8 cellular contexts compared by ENCODE assay signal in the genomic region with DNA sequence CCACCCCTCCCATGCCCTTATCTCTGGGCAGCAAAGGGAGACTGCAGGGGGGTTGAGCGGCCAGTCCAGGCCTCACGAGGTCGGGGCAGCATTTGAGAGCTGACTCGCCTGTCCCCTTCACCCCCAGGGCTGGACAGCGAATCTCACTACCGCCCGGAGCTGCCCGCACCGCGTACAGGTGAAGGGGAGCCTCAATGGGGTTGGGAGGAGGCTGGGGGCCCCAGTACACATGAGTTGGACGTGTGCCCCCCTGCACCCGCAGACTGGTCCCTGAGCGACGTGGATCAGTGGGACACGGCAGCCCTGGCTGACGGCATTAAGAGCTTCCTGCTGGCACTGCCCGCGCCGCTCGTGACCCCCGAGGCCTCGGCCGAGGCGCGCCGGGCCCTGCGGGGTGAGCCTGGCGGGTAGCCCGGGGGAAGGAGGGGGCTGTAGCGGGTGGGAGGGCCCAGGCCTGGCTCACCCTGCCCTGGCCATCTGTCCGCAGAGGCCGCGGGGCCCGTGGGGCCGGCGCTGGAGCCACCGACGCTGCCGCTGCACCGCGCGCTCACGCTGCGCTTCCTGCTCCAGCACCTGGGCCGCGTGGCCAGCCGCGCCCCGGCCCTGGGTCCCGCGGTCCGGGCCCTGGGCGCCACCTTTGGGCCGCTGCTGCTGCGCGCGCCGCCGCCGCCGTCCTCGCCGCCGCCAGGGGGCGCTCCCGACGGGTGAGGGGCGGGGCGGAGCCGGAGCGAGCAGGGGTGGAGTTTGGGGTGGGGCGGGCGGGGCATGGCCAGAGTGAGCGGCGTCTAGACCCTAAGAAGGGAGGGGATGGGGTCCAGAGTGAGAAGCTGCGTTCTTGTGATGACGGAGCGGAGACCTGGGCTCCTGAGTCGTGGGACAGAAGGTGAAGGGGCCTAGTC. TPM values are rescaled to one million over a fixed set of nuclear protein-coding genes. Genes with fewer than 3 reads are reported as not detected.
DNase-seq lines count a peak whose midpoint lies in the region; ATAC-seq, FAIRE-seq and TF ChIP-seq lines count a peak whose summit lies in the region.

No MANE protein-coding gene starts in this region.

- peaks cover 54% of the 10 kb centered on the region for H3F3A ChIP-seq in PC-9 (ENCODE audit: insufficient read depth, low read depth)

- H4K20me1 ChIP-seq in PC-9 (ENCODE audit: insufficient read depth) (peaks cover 28% of the 10 kb centered on the region), osteoblast (ENCODE audit: insufficient read depth, low read length) (peaks cover 9% of the 10 kb centered on the region)

- POLR2A ChIA-PET in PC-9 (lab: Charles Lee; ENCODE audit: unreplicated experiment): interaction anchor here (0.5 to 0.6 kb wide), 2 partner anchors 80 to 152 kb away, joined by 4 to 14 read pairs; no protein-coding TSS in a partner anchor

- DNase-seq in 8988T: peak; percentile 97
- DNase-seq in GM12891 (ENCODE audit: insufficient read length, low spot score): peak; percentile 96
- DNase-seq in PC-9: peak in 1 of 2 experiments; percentile 79
- peak; percentile 72 for DNase-seq in activated effector memory CD4-positive, alpha-beta T cell treated with Interleukin-2 at 50 U/mL for 16 hours
- DNase-seq in foreskin keratinocyte: no peak
- peak; percentile 100 for DNase-seq in osteoblast (ENCODE audit: insufficient read length, low spot score, missing footprints)
- no peak for DNase-seq in thoracic aorta (ENCODE audit: low spot score)

- FAIRE-seq in GM12891 (lab: Jason Lieb, UNC): peak; percentile 89

- peaks cover 4% of the 10 kb centered on the region; the same call in 1 of the 2 replicates for H3K4me1 ChIP-seq in PC-9 (replicated peaks; ENCODE audit: insufficient read depth)
- peaks cover 4% of the 10 kb centered on the region for H3K4me1 ChIP-seq in foreskin keratinocyte
- peaks cover 15% of the 10 kb centered on the region for H3K4me1 ChIP-seq in osteoblast (ENCODE audit: insufficient read depth, low read length)
- H3K4me1 ChIP-seq in thoracic aorta (ENCODE audit: control insufficient read depth in 1 of 2, low read depth in 2 of 2): peaks cover 13 to 31% of the 10 kb centered on the region in 2 donors

- H3K9me3 ChIP-seq in PC-9 (ENCODE audit: insufficient read depth, low read depth): no peaks in the 10 kb centered on the region
- no peaks in the 10 kb centered on the region for H3K9me3 ChIP-seq in osteoblast (ENCODE audit: low read depth, low read length)
- H3K9me3 ChIP-seq in thoracic aorta: no peaks in the 10 kb centered on the region

- H3K79me2 ChIP-seq in PC-9 (ENCODE audit: low read depth): peaks cover 9% of the 10 kb centered on the region
- H3K79me2 ChIP-seq in osteoblast (ENCODE audit: insufficient read depth, low read length): peaks cover 10% of the 10 kb centered on the region

- H3K36me3 ChIP-seq in PC-9 (ENCODE audit: low read depth) (peaks cover 24% of the 10 kb centered on the region; the same call in 1 of the 2 replicates), osteoblast (ENCODE audit: insufficient read depth, low read length) (peaks cover 33% of the 10 kb centered on the region), thoracic aorta (peaks cover 22% of the 10 kb centered on the region)

- H3K4me2 ChIP-seq in PC-9 (peak overlapping the region; percentile 38; the same call in 1 of the 2 replicates), osteoblast (ENCODE audit: insufficient read depth, low read length) (peak overlapping the region; percentile 88)

- H2AFZ ChIP-seq in PC-9 (no peak overlapping the region), osteoblast (ENCODE audit: low read length) (peak overlapping the region; percentile 54)

- intact Hi-C loops in PC-9 (cut with micrococcal nuclease; ENCODE audit: unreplicated experiment): no loop called here

- TF ChIP-seq CTCF in PC-9 (conservative IDR thresholded peaks at IDR 0.05) (peak; percentile 34; the same call in 1 of the 2 replicates), foreskin keratinocyte (conservative IDR thresholded peaks at IDR 0.05) (peak; percentile 62), osteoblast (IDR thresholded peaks at IDR 0.05; ENCODE audit: extremely low read depth, low read depth, low read length) (peak; percentile 10), thoracic aorta (IDR thresholded peaks at IDR 0.05) (peak; percentile 62)

- peak; percentile 47 for ATAC-seq in HG03095 (IDR thresholded peaks at IDR 0.05; ENCODE audit: unreplicated experiment)
- ATAC-seq in foreskin keratinocyte: peak; percentile 73
- peak; percentile 52 for ATAC-seq in thoracic aorta (ENCODE audit: insufficient number of reproducible peaks, low FRiP score, low read depth)

- peak; percentile 40; the same call in 1 of the 2 replicates for TF ChIP-seq POLR2A in GM12891 (IDR thresholded peaks at IDR 0.05; ENCODE audit: low read depth, low read length)

- H3K27me3 ChIP-seq in PC-9 (ENCODE audit: insufficient read depth, low read depth): no peaks in the 10 kb centered on the region
- H3K27me3 ChIP-seq in foreskin keratinocyte: no peaks in the 10 kb centered on the region
- H3K27me3 ChIP-seq in osteoblast (ENCODE audit: insufficient read depth, low read length): no peaks in the 10 kb centered on the region
- H3K27me3 ChIP-seq in thoracic aorta (replicated peaks; ENCODE audit: insufficient read depth): no peaks in the 10 kb centered on the region

- H3K9me2 ChIP-seq in PC-9 (ENCODE audit: insufficient read depth): no peaks in the 10 kb centered on the region

- no peak overlapping the region for H3K4me3 ChIP-seq in PC-9
- peak overlapping the region; percentile 56 for H3K4me3 ChIP-seq in osteoblast (ENCODE audit: insufficient read depth, low read length)
- H3K4me3 ChIP-seq in thoracic aorta: peak overlapping the region; percentile 67

- CTCF ChIA-PET in PC-9 (lab: Charles Lee): interaction anchor here (0.5 to 0.8 kb wide), 5 partner anchors 11 to 429 kb away, joined by 3 to 6 read pairs (median 4); no protein-coding TSS in a partner anchor

- no TSS peak for BruUV-seq in PC-9 (replicated peaks; lab: Mats Ljungman, UMichigan)

- H3K27ac ChIP-seq in PC-9: no peak overlapping the region
- H3K27ac ChIP-seq in foreskin keratinocyte: no peak overlapping the region
- peak overlapping the region; percentile 12 for H3K27ac ChIP-seq in osteoblast (ENCODE audit: low read depth, low read length)
- H3K27ac ChIP-seq in thoracic aorta: peak overlapping the region; percentile 6 to 60

TF ChIP-seq in GM12891, 5 proteins besides CTCF, POLR2A, EP300 and RAD21:
- TF ChIP-seq POLR2AphosphoS5 (IDR thresholded peaks at IDR 0.05; ENCODE audit: low read depth, low read length) (no peak; the same call in 1 of the 2 replicates), SPI1 (IDR thresholded peaks at IDR 0.05; ENCODE audit: low read depth, low read length) (no peak), PAX5 (IDR thresholded peaks at IDR 0.05; ENCODE audit: insufficient read depth, low read length, severe bottlenecking) (no peak)

RNA-seq across cellular contexts. Expression of gene PIK3R2, which starts 8.1 kb away (rescaled TPM):
- polyA plus RNA-seq in GM12891 (2012; ENCODE audit: low read depth, missing spikeins): 6.7 TPM
- total RNA-seq in PC-9 (2021) (58.3 and 61.8 TPM in 2 replicates), foreskin keratinocyte (24.2 and 26.0 TPM in 2 replicates), osteoblast (25.7 and 28.0 TPM in 2 replicates), thoracic aorta (10 to 100 TPM; 14.3 to 15.8 TPM)
- polyA plus RNA-seq in foreskin keratinocyte: 23.7 and 24.1 TPM in 2 replicates

RNA-seq across cellular contexts. Expression of gene IFI30, which starts 12.6 kb away (rescaled TPM):
- polyA plus RNA-seq in GM12891 (2012; ENCODE audit: low read depth, missing spikeins): 201 TPM
- 26.1 and 35.8 TPM in 2 replicates for total RNA-seq in PC-9 (2021)
- 22.0 and 22.7 TPM in 2 replicates for total RNA-seq in foreskin keratinocyte
- polyA plus RNA-seq in foreskin keratinocyte: 31.7 and 32.6 TPM in 2 replicates
- 110 and 126 TPM in 2 replicates for total RNA-seq in osteoblast
- 10 to 100 TPM; 59.4 to 72.3 TPM for total RNA-seq in thoracic aorta

RNA-seq across cellular contexts. Expression of gene MPV17L2, which starts 32.0 kb away (rescaled TPM):
- 10.6 TPM for polyA plus RNA-seq in GM12891 (2012; ENCODE audit: low read depth, missing spikeins)
- total RNA-seq in PC-9 (2021): 11.2 and 12.1 TPM in 2 replicates
- 24.5 and 26.9 TPM in 2 replicates for total RNA-seq in foreskin keratinocyte
- 37.0 and 39.4 TPM in 2 replicates for polyA plus RNA-seq in foreskin keratinocyte
- total RNA-seq in osteoblast: 8.3 and 9.4 TPM in 2 replicates
- total RNA-seq in thoracic aorta: 10 to 100 TPM; 10.6 to 16.1 TPM

RNA-seq across cellular contexts. Expression of gene RAB3A, which starts 42.8 kb away (rescaled TPM):
- 1.0 TPM for polyA plus RNA-seq in GM12891 (2012; ENCODE audit: low read depth, missing spikeins)
- 4.0 and 4.1 TPM in 2 replicates for total RNA-seq in PC-9 (2021)
- total RNA-seq in foreskin keratinocyte: 0.68 and 0.85 TPM in 2 replicates
- 0.84 and 1.5 TPM in 2 replicates for polyA plus RNA-seq in foreskin keratinocyte
- 0.72 and 1.8 TPM in 2 replicates for total RNA-seq in osteoblast
- total RNA-seq in thoracic aorta: 1 to 10 TPM in 1 of 2 donors, not detected in 1; 1.9 TPM

Comparison
In these comparisons a context has a peak if more than half of its experiments do, and no peak if none do; other contexts are left out.
1. DNase-seq: peak in 8988T (single experiment), GM12891 (single experiment), activated effector memory CD4-positive, alpha-beta T cell treated with Interleukin-2 at 50 U/mL for 16 hours (single experiment) and osteoblast (single experiment); none in foreskin keratinocyte (0 of 2) and thoracic aorta (single experiment).
2. H3K27ac ChIP-seq: peak in osteoblast (single experiment) and thoracic aorta (2 of 2); none in PC-9 (single experiment) and foreskin keratinocyte (single experiment).
3. CTCF ChIP-seq: peak in every context shown above with its lines; median percentile 62 in foreskin keratinocyte; 62 in thoracic aorta; 34 in PC-9; 10 in osteoblast.
4. Peak in every context shown above with its lines, with median percentiles within 50 percentile points of each other: ATAC-seq.